In the genomic region with DNA sequence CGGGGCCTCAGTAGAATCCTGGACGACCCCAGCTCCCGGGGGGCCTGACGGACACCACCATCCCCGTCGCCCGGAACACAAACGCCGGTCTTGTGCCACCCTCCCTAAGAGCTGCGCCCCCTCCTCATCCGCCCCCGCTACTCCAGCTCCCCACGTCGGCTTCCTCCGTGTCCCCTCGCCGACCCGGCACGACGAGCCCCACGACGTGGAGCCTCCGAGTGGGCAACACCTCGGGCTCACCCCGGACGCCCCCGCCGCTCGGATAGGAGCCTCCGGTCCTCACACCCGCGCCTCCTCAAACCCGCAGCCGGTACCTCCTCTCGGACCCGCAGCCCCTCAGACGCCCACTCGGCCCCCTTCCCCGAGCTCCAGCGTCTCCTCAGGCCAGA, we compare ENCODE assay signal across 8 cellular contexts. TPM values are rescaled to one million over a fixed set of nuclear protein-coding genes. Genes with fewer than 3 reads are reported as not detected.
DNase-seq lines count a peak whose midpoint lies in the region; ATAC-seq and TF ChIP-seq lines count a peak whose summit lies in the region.

No MANE protein-coding gene starts in this region.

- CTCF ChIA-PET in naive thymus-derived CD4-positive, alpha-beta T cell (lab: Charles Lee): interaction anchor here (0.7 to 0.8 kb wide), 2 partner anchors 16 to 580 kb away, joined by 3 to 4 read pairs; no protein-coding TSS in a partner anchor

- ATAC-seq in GM21737 (IDR thresholded peaks at IDR 0.05; ENCODE audit: unreplicated experiment): peak; percentile 5
- no peak for ATAC-seq in naive thymus-derived CD4-positive, alpha-beta T cell
- ATAC-seq in HG02763 (IDR thresholded peaks at IDR 0.05; ENCODE audit: unreplicated experiment): no peak

- peaks cover 51% of the 10 kb centered on the region for H3K79me2 ChIP-seq in ACC112 (ENCODE audit: control insufficient read depth, insufficient read depth, low read length, unreplicated experiment)

- peak overlapping the region; percentile 79 to 93 (median 88) for H3K4me3 Mint-ChIP-seq in naive thymus-derived CD4-positive, alpha-beta T cell

- peak overlapping the region; percentile 48 for H3K27ac ChIP-seq in ACC112 (ENCODE audit: low read depth, low read length)
- peak overlapping the region; percentile 82 for H3K27ac ChIP-seq in SJCRH30
- H3K27ac ChIP-seq in naive thymus-derived CD4-positive, alpha-beta T cell (ENCODE audit: low read depth, low read length): peak overlapping the region; percentile 74

- H3K9me3 ChIP-seq in SJCRH30 (replicated peaks): no peaks in the 10 kb centered on the region
- no peaks in the 10 kb centered on the region for H3K9me3 ChIP-seq in naive thymus-derived CD4-positive, alpha-beta T cell (ENCODE audit: control insufficient read depth in 2 of 3, low read length in 3 of 3)

- H3K4me1 Mint-ChIP-seq in naive thymus-derived CD4-positive, alpha-beta T cell: peaks cover 37 to 64% (median 52%) of the 10 kb centered on the region in 7 donors

- H3K27me3 Mint-ChIP-seq in naive thymus-derived CD4-positive, alpha-beta T cell: peaks cover under 1 to 20% (median 5%) of the 10 kb centered on the region in 5 donors

- intact Hi-C loops in naive thymus-derived CD4-positive, alpha-beta T cell (cut with micrococcal nuclease): loop anchor here (2.0 to 10.0 kb wide), 5 partner anchors 362 to 1820 kb away; partner anchors contain the start of genes PML (in 2 of the 2), STOML1 (in 2 of the 2), ARIH1 (in 1 of the 2) and HEXA (in 1 of the 2)

- peaks cover 0 to 3% (median 0%) of the 10 kb centered on the region in 11 donors for H3K9me3 Mint-ChIP-seq in naive thymus-derived CD4-positive, alpha-beta T cell

- H3K4me3 ChIP-seq in ACC112 (ENCODE audit: low read depth, low read length): peak overlapping the region; percentile 88
- peak overlapping the region; percentile 89 for H3K4me3 ChIP-seq in SJCRH30
- H3K4me3 ChIP-seq in naive thymus-derived CD4-positive, alpha-beta T cell (ENCODE audit: low read length): peak overlapping the region; percentile 63

- no peak overlapping the region for H2AFZ ChIP-seq in ACC112 (ENCODE audit: low read length, unreplicated experiment)

- H3K36me3 Mint-ChIP-seq in naive thymus-derived CD4-positive, alpha-beta T cell: peaks cover 0 to 2% (median 0%) of the 10 kb centered on the region in 5 donors

- H3K4me1 ChIP-seq in ACC112 (ENCODE audit: control insufficient read depth, insufficient read depth, low read length, unreplicated experiment) (peaks cover 48% of the 10 kb centered on the region), SJCRH30 (peaks cover 23% of the 10 kb centered on the region)
- H3K4me1 ChIP-seq in naive thymus-derived CD4-positive, alpha-beta T cell (ENCODE audit: control insufficient read depth in 2 of 2, insufficient read depth in 2 of 2, low read length in 2 of 2): peaks cover 16 to 26% of the 10 kb centered on the region in 2 donors

- POLR2A ChIA-PET in naive thymus-derived CD4-positive, alpha-beta T cell (lab: Charles Lee): interaction anchor here (1.2 kb wide), 1 partner anchor 16 kb away, joined by 4 read pairs; no protein-coding TSS in a partner anchor

- H3K27me3 ChIP-seq in ACC112 (ENCODE audit: insufficient read depth, low read length) (no peaks in the 10 kb centered on the region), SJCRH30 (no peaks in the 10 kb centered on the region)
- H3K27me3 ChIP-seq in naive thymus-derived CD4-positive, alpha-beta T cell (ENCODE audit: control insufficient read depth in 2 of 2, insufficient read depth in 2 of 2, low read length in 2 of 2): no peaks in the 10 kb centered on the region

- peak overlapping the region in 8 of 9 donors; percentile 2 to 93 (median 72) for H3K27ac Mint-ChIP-seq in naive thymus-derived CD4-positive, alpha-beta T cell

- no peaks in the 10 kb centered on the region for H3K36me3 ChIP-seq in ACC112 (ENCODE audit: insufficient read depth, low read length)
- no peaks in the 10 kb centered on the region for H3K36me3 ChIP-seq in SJCRH30
- H3K36me3 ChIP-seq in naive thymus-derived CD4-positive, alpha-beta T cell (ENCODE audit: control insufficient read depth in 2 of 3, insufficient read depth in 3 of 3, low read length in 3 of 3): no peaks in the 10 kb centered on the region

- DNase-seq in SJCRH30 (peak in 1 of 2 experiments; percentile 19), GOT3 (lab: John Stamatoyannopoulos, UW) (no peak), GM20000 (ENCODE audit: low spot score) (no peak)
- peak; percentile 6 for DNase-seq in effector CD4-positive, alpha-beta T cell
- peak in 2 of 9 donors; percentile 7 to 20 for DNase-seq in naive thymus-derived CD4-positive, alpha-beta T cell

- no peak for TF ChIP-seq CTCF in GM20000 (IDR thresholded peaks at IDR 0.05; ENCODE audit: extremely low read depth, missing control alignments)

RNA-seq across cellular contexts. Expression of gene NPTN, which starts 0.5 kb away (rescaled TPM):
- total RNA-seq in SJCRH30 (2014; rRNA removed; shearing (Covaris generic)): 90.4 and 92.5 TPM in 2 replicates
- total RNA-seq in naive thymus-derived CD4-positive, alpha-beta T cell: 10 to 100 TPM; 26.8 to 48.2 (median 42.6) TPM
- polyA plus RNA-seq in naive thymus-derived CD4-positive, alpha-beta T cell: 10 to 100 TPM; 35.3 to 51.9 TPM

RNA-seq across cellular contexts. Expression of gene CD276, which starts 51.5 kb away (rescaled TPM):
- total RNA-seq in SJCRH30 (2014; rRNA removed; shearing (Covaris generic)): 87.3 and 92.9 TPM in 2 replicates
- 1 to 10 TPM in 2 of 5 experiments, under 1 TPM in 1, not detected in 2; 0.76 to 2.7 (median 1.9) TPM for total RNA-seq in naive thymus-derived CD4-positive, alpha-beta T cell
- not detected for polyA plus RNA-seq in naive thymus-derived CD4-positive, alpha-beta T cell

Comparison
In these comparisons a context has a peak if more than half of its experiments do, and no peak if none do; other contexts are left out.
1. RNA of gene CD276, which starts 51.5 kb away (total RNA-seq): 87.3 to 92.9 TPM in SJCRH30; 0.76 to 2.7 TPM in naive thymus-derived CD4-positive, alpha-beta T cell; every median in the first group is over 10 times any median in the second.
2. Peak in every context shown above with its lines, with median percentiles within 50 percentile points of each other: H3K27ac ChIP-seq and H3K4me3 ChIP-seq.